12 cellular contexts compared by ENCODE assay signal in genomic region chr2:37201766-37202165, GRCh38. TPM values are rescaled to one million over a fixed set of nuclear protein-coding genes. Genes with fewer than 3 reads are reported as not detected.
DNase-seq lines count a peak whose midpoint lies in the region; ATAC-seq lines count a peak whose summit lies in the region.
"Had no signal": no experiment of that assay in that cellular context is flagged by ENCODE, and none has a peak within 500 bp of the region (broad histone marks: within the 10 kb centered on the region; RNA-seq: fewer than 3 reads in every experiment).

No MANE protein-coding gene starts in this region.

- CTCF ChIA-PET in naive thymus-derived CD4-positive, alpha-beta T cell (lab: Charles Lee), result no interaction called here

- peak; percentile 27 for DNase-seq in Daoy (ENCODE audit: low read depth)
- DNase-seq in LHCN-M2 (ENCODE audit: low read depth), result peak; percentile 37
- DNase-seq in activated T-cell treated with anti-CD3 and anti-CD28 coated beads, Interleukin-2, amount 50 U/mL, for 24 hours, result no peak
- peak in 1 of 9 donors; percentile 33 for DNase-seq in naive thymus-derived CD4-positive, alpha-beta T cell
- no peak for DNase-seq in DMS114 treated with DMSO at 0.1 percent for 48 hours (lab: John Stamatoyannopoulos, UW; ENCODE audit: unreplicated experiment)
- DNase-seq in NCI-H510A (lab: John Stamatoyannopoulos, UW), result no peak
- DNase-seq in dedifferentiated amniotic fluid mesenchymal stem cell (ENCODE audit: extremely low spot score), result no peak
- DNase-seq: cortex of kidney, DMS79 treated with DMSO at 0.1 percent for 48 hours, NCI-H524 had no signal

- H3K27me3 Mint-ChIP-seq in activated T-cell treated with anti-CD3 and anti-CD28 coated beads, Interleukin-2, amount 50 U/mL, for 24 hours, result no peaks in the 10 kb centered on the region
- no peaks in the 10 kb centered on the region for H3K27me3 Mint-ChIP-seq in naive thymus-derived CD4-positive, alpha-beta T cell

- H3K27ac ChIP-seq in naive thymus-derived CD4-positive, alpha-beta T cell (ENCODE audit: low read depth, low read length), result no peak overlapping the region

- peaks cover 6 to 46% (median 7%) of the 10 kb centered on the region in 3 experiments for H3K36me3 ChIP-seq in naive thymus-derived CD4-positive, alpha-beta T cell (ENCODE audit: control insufficient read depth in 2 of 3, insufficient read depth in 3 of 3, low read length in 3 of 3)

- no peak overlapping the region for H3K4me3 ChIP-seq in naive thymus-derived CD4-positive, alpha-beta T cell (ENCODE audit: low read length)

- peaks cover 10 to 15% of the 10 kb centered on the region in 2 donors for H3K4me1 ChIP-seq in naive thymus-derived CD4-positive, alpha-beta T cell (ENCODE audit: control insufficient read depth in 2 of 2, insufficient read depth in 2 of 2, low read length in 2 of 2)

- POLR2A ChIA-PET in naive thymus-derived CD4-positive, alpha-beta T cell (lab: Charles Lee), result no interaction called here

- peaks cover 87% of the 10 kb centered on the region for H3K36me3 Mint-ChIP-seq in activated T-cell treated with anti-CD3 and anti-CD28 coated beads, Interleukin-2, amount 50 U/mL, for 24 hours (ENCODE audit: low read depth)
- peaks cover 12 to 65% (median 47%) of the 10 kb centered on the region in 5 donors for H3K36me3 Mint-ChIP-seq in naive thymus-derived CD4-positive, alpha-beta T cell

- H3K4me3 Mint-ChIP-seq in activated T-cell treated with anti-CD3 and anti-CD28 coated beads, Interleukin-2, amount 50 U/mL, for 24 hours, result peak overlapping the region; percentile 10
- no peak overlapping the region for H3K4me3 Mint-ChIP-seq in naive thymus-derived CD4-positive, alpha-beta T cell

- peak overlapping the region; percentile 85 for H3K27ac Mint-ChIP-seq in activated T-cell treated with anti-CD3 and anti-CD28 coated beads, Interleukin-2, amount 50 U/mL, for 24 hours
- peak overlapping the region in 8 of 9 donors; percentile 40 to 79 (median 64) for H3K27ac Mint-ChIP-seq in naive thymus-derived CD4-positive, alpha-beta T cell

- H3K4me1 Mint-ChIP-seq in activated T-cell treated with anti-CD3 and anti-CD28 coated beads, Interleukin-2, amount 50 U/mL, for 24 hours (ENCODE audit: low read depth), result peaks cover 66% of the 10 kb centered on the region
- peaks cover 13 to 53% (median 46%) of the 10 kb centered on the region in 7 donors for H3K4me1 Mint-ChIP-seq in naive thymus-derived CD4-positive, alpha-beta T cell

- H3K9me3 Mint-ChIP-seq in activated T-cell treated with anti-CD3 and anti-CD28 coated beads, Interleukin-2, amount 50 U/mL, for 24 hours, result peaks cover 20% of the 10 kb centered on the region
- peaks cover 6 to 35% (median 12%) of the 10 kb centered on the region in 11 donors for H3K9me3 Mint-ChIP-seq in naive thymus-derived CD4-positive, alpha-beta T cell

- intact Hi-C loops in naive thymus-derived CD4-positive, alpha-beta T cell (cut with micrococcal nuclease), result no loop called here

- peak; percentile 43 for ATAC-seq in naive thymus-derived CD4-positive, alpha-beta T cell
- no peak for ATAC-seq in GM18519 (IDR thresholded peaks at IDR 0.05; ENCODE audit: low FRiP score, unreplicated experiment)

- H3K27me3 ChIP-seq in naive thymus-derived CD4-positive, alpha-beta T cell (ENCODE audit: control insufficient read depth in 2 of 2, insufficient read depth in 2 of 2, low read length in 2 of 2), result no peaks in the 10 kb centered on the region

- H3K9me3 ChIP-seq in naive thymus-derived CD4-positive, alpha-beta T cell (ENCODE audit: control insufficient read depth in 2 of 3, low read length in 3 of 3), result peaks cover 0 to 14% (median 0%) of the 10 kb centered on the region in 3 experiments

RNA-seq across cellular contexts. Expression of gene CEBPZOS, which starts 5.5 kb away (rescaled TPM):
- total RNA-seq in Daoy (2014; rRNA removed; shearing (Covaris generic)), result 10.5 and 23.5 TPM in 2 replicates
- 23.4 and 27.8 TPM in 2 replicates for total RNA-seq in LHCN-M2 (2014; rRNA removed)
- 18.9 TPM for polyA plus RNA-seq in LHCN-M2 (2012)
- total RNA-seq in naive thymus-derived CD4-positive, alpha-beta T cell, result 10 to 100 TPM; 26.9 to 40.7 (median 40.4) TPM
- 10 to 100 TPM; 47.4 to 58.8 TPM for polyA plus RNA-seq in naive thymus-derived CD4-positive, alpha-beta T cell

RNA-seq across cellular contexts. Expression of gene SULT6B1, which starts 13.3 kb away (rescaled TPM):
- not detected in 2 replicates for total RNA-seq in Daoy (2014; rRNA removed; shearing (Covaris generic))
- total RNA-seq in LHCN-M2 (2014; rRNA removed), result not detected in 2 replicates
- not detected for polyA plus RNA-seq in LHCN-M2 (2012)
- total RNA-seq in naive thymus-derived CD4-positive, alpha-beta T cell, result not detected
- not detected for polyA plus RNA-seq in naive thymus-derived CD4-positive, alpha-beta T cell
- total RNA-seq: mucosa of gallbladder had no signal

RNA-seq across cellular contexts. Expression of gene CEBPZ, which starts 29.6 kb away (rescaled TPM):
- total RNA-seq in Daoy (2014; rRNA removed; shearing (Covaris generic)), result 130 and 161 TPM in 2 replicates
- total RNA-seq in LHCN-M2 (2014; rRNA removed), result 45.4 and 50.4 TPM in 2 replicates
- polyA plus RNA-seq in LHCN-M2 (2012), result 12.0 TPM
- total RNA-seq in naive thymus-derived CD4-positive, alpha-beta T cell, result 10 to 100 TPM; 40.4 to 67.6 (median 56.4) TPM
- 10 to 100 TPM; 27.1 to 32.5 TPM for polyA plus RNA-seq in naive thymus-derived CD4-positive, alpha-beta T cell

RNA-seq across cellular contexts. Expression of gene NDUFAF7, which starts 29.7 kb away (rescaled TPM):
- 21.3 and 26.8 TPM in 2 replicates for total RNA-seq in Daoy (2014; rRNA removed; shearing (Covaris generic))
- total RNA-seq in LHCN-M2 (2014; rRNA removed), result 11.8 and 13.6 TPM in 2 replicates
- 4.9 TPM for polyA plus RNA-seq in LHCN-M2 (2012)
- 10 to 100 TPM; 21.6 to 38.2 (median 28.5) TPM for total RNA-seq in naive thymus-derived CD4-positive, alpha-beta T cell
- polyA plus RNA-seq in naive thymus-derived CD4-positive, alpha-beta T cell, result 10 to 100 TPM in 1 of 2 donors, 1 to 10 TPM in 1; 9.5 to 11.7 TPM

RNA-seq across cellular contexts. Expression of gene EIF2AK2, which starts 45.0 kb away (rescaled TPM):
- 20.1 and 28.0 TPM in 2 replicates for total RNA-seq in Daoy (2014; rRNA removed; shearing (Covaris generic))
- total RNA-seq in LHCN-M2 (2014; rRNA removed), result 32.8 and 41.1 TPM in 2 replicates
- polyA plus RNA-seq in LHCN-M2 (2012), result 9.6 TPM
- 10 to 100 TPM; 21.2 to 91.9 (median 24.2) TPM for total RNA-seq in naive thymus-derived CD4-positive, alpha-beta T cell
- 10 to 100 TPM; 20.4 to 23.5 TPM for polyA plus RNA-seq in naive thymus-derived CD4-positive, alpha-beta T cell

Comparison
In these comparisons a context has a peak if more than half of its experiments do, and no peak if none do; other contexts are left out.
1. DNase-seq: peak in Daoy (single experiment) and LHCN-M2 (single experiment); none in activated T-cell treated with anti-CD3 and anti-CD28 coated beads, Interleukin-2, amount 50 U/mL, for 24 hours (single experiment), DMS114 treated with DMSO at 0.1 percent for 48 hours (single experiment), NCI-H510A (single experiment) and dedifferentiated amniotic fluid mesenchymal stem cell (single experiment).